34 cellular contexts compared by ENCODE assay signal in genomic region chr16:75864243-75864642, GRCh38.
"Had no signal": no experiment of that assay in that cellular context is flagged by ENCODE, and none has a peak within 500 bp of the region (broad histone marks: within the 10 kb centered on the region; RNA-seq: fewer than 3 reads in every experiment).

No MANE protein-coding gene starts in this region.

- H3K9ac ChIP-seq: KMS-11 had no signal

- H3K4me3 ChIP-seq: MG63 had no signal

- H3K27me3 ChIP-seq: MG63 had no signal

- H3K36me3 ChIP-seq: MG63 had no signal

- H3K9me3 ChIP-seq: MG63 had no signal

- DNase-seq: Karpas-422, Kasumi-1, MG63, MM.1S, MV-4-11, NCI-H1048, NCI-H1092, NCI-H1092 treated with DMSO at 0.1 percent for 48 hours, NCI-H1105, NCI-H1105 treated with DMSO at 0.1 percent for 48 hours, NCI-H1417, NCI-H1417 treated with DMSO at 0.1 percent for 48 hours, NCI-H1436, NCI-H1436 treated with DMSO at 0.1 percent for 48 hours, NCI-H146, NCI-H1694, NCI-H1694 treated with DMSO at 0.1 percent for 48 hours, NCI-H187, NCI-H187 treated with DMSO at 0.1 percent for 48 hours, NCI-H1930, NCI-H2029, NCI-H2029 treated with DMSO at 0.1 percent for 48 hours, NCI-H2081, NCI-H2081 treated with DMSO at 0.1 percent for 48 hours, NCI-H2107, NCI-H2171, NCI-H2171 treated with DMSO at 0.1 percent for 48 hours, NCI-H2227 treated with DMSO at 0.1 percent for 48 hours, NCI-H226, NCI-H345, NCI-H446, NCI-H446 treated with DMSO at 0.1 percent for 48 hours, NCI-H510A had no signal

- H3K27ac ChIP-seq: KMS-11 had no signal

- H3K4me2 ChIP-seq: KMS-11 had no signal
